Comparison of ENCODE assay signal across 11 cellular contexts in the genomic region with DNA sequence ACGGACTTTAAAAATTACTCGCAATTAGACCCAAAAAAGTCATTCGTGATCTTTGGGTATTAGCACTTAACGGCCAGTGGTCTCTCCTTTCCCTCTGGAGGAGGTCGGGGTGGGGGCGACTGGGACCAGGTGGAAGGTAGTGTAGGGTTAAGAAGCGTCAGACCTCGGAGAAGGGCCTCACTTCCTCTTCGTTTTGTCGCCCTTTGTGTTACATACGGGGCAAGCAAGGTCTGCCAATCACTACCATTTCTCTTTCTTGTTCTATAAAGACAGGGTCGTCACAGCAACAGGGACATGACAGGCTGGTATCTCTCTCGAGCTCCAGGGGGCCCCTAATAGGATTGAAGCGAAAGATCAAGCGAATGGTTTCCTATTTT.
DNase-seq lines count a peak whose midpoint lies in the region; ATAC-seq, FAIRE-seq and TF ChIP-seq lines count a peak whose summit lies in the region.
"Had no signal": no experiment of that assay in that cellular context is flagged by ENCODE, and none has a peak within 500 bp of the region (broad histone marks: within the 10 kb centered on the region; RNA-seq: fewer than 3 reads in every experiment).

No MANE protein-coding gene starts in this region.

- RAD21 ChIA-PET in GM12878 (lab: Charles Lee; ENCODE audit: unreplicated experiment): interaction anchor here (4.4 kb wide), 1 partner anchor 631 kb away, joined by 21 read pairs; no protein-coding TSS in a partner anchor

- SMC1A ChIA-PET in GM12878 (lab: Charles Lee; ENCODE audit: uncharacterized antibody, unreplicated experiment): no interaction called here

- H3K4me1 Mint-ChIP-seq in neural crest cell: peaks cover 41% of the 10 kb centered on the region

- TF ChIP-seq POLR2A in GM12878 (IDR thresholded peaks at IDR 0.05; ENCODE audit: low read depth, low read length): peak; percentile 48; the same call in 1 of the 2 replicates

- H3K4me2 ChIP-seq in GM12878 (ENCODE audit: control insufficient read depth, insufficient read depth): peak overlapping the region; percentile 96

- POLR2A ChIA-PET in GM12878 (lab: Charles Lee): interaction anchor here (1.7 kb wide), 1 partner anchor 24 kb away, joined by 3 read pairs; no protein-coding TSS in a partner anchor

- peak overlapping the region; percentile 96 for H3K27ac Mint-ChIP-seq in neural crest cell (ENCODE audit: unreplicated experiment)

- peak overlapping the region; percentile 87 for H3K9ac ChIP-seq in GM12878 (ENCODE audit: control insufficient read depth, insufficient read depth, low read length)

- FAIRE-seq in GM12878 (lab: Jason Lieb, UNC): no peak
- FAIRE-seq: islet of Langerhans, small intestine had no signal

- H3K36me3 Mint-ChIP-seq in neural crest cell (ENCODE audit: low read depth): no peaks in the 10 kb centered on the region

- TF ChIP-seq CTCF in GM12878 (IDR thresholded peaks at IDR 0.05 in 2 of 3, conservative IDR thresholded peaks at IDR 0.05 in 1 of 3; ENCODE audit: control insufficient read depth in 2 of 3, extremely low read depth in 1 of 3, insufficient read depth in 1 of 3, low read depth in 3 of 3, low read length in 3 of 3) (no peak), neural crest cell (conservative IDR thresholded peaks at IDR 0.05) (no peak)

- peak overlapping the region; percentile 71 for H3K4me3 ChIP-seq in GM12878

- in situ Hi-C loops in GM12878 (cut with MboI): loop anchor here (5.0 kb wide), 1 partner anchor 637 kb away; no protein-coding TSS in a partner anchor

- H3K9me3 Mint-ChIP-seq in neural crest cell: no peaks in the 10 kb centered on the region

- intact Hi-C loops in GM12878 (cut with micrococcal nuclease; ENCODE audit: unreplicated experiment): loop anchor here (5.0 kb wide), 2 partner anchors 147 to 178 kb away; no protein-coding TSS in a partner anchor

- no TSS peak for BruUV-seq in GM12878 (replicated peaks; lab: Mats Ljungman, UMichigan)

- no peaks in the 10 kb centered on the region for H3K36me3 ChIP-seq in GM12878 (ENCODE audit: control insufficient read depth in 2 of 2, insufficient read depth in 2 of 2, low read length in 1 of 2)

- CTCF ChIA-PET in GM12878 (lab: Yijun Ruan, JAX): interaction anchor here (0.9 to 4.4 kb wide), 5 partner anchors 9 to 636 kb away, joined by 3 to 47 read pairs (median 3); no protein-coding TSS in a partner anchor

- H3K4me3 Mint-ChIP-seq in neural crest cell: peak overlapping the region; percentile 95

- H3K27me3 Mint-ChIP-seq in neural crest cell (ENCODE audit: low read depth): peaks cover 87% of the 10 kb centered on the region

- DNase-seq in ELF-1 (ENCODE audit: low read depth, low spot score) (peak; percentile 41), GM12878 (ENCODE audit: low read depth, low spot score) (no peak), neural crest cell (ENCODE audit: low read depth, low spot score) (peak; percentile 29), D341Med (ENCODE audit: low spot score) (no peak), NCI-H2107 treated with DMSO at 0.1 percent for 48 hours (lab: John Stamatoyannopoulos, UW; ENCODE audit: unreplicated experiment) (no peak), NCI-H2196 treated with DMSO at 0.1 percent for 48 hours (lab: John Stamatoyannopoulos, UW; ENCODE audit: unreplicated experiment) (no peak)
- DNase-seq in stimulated activated CD4-positive, alpha-beta T cell treated with anti-CD3 and anti-CD28 coated beads, Interleukin-4, amount 100 ng/mL, for 4 hours: no peak
- DNase-seq: cerebellar nuclear complex had no signal

- H3K9me3 ChIP-seq in GM12878 (replicated peaks; ENCODE audit: control insufficient read depth, insufficient read depth, low read length): no peaks in the 10 kb centered on the region

- no peaks in the 10 kb centered on the region for H4K20me1 ChIP-seq in GM12878 (ENCODE audit: control insufficient read depth, insufficient read depth)

- peak overlapping the region; percentile 76 for H3K27ac ChIP-seq in GM12878 (ENCODE audit: control insufficient read depth, insufficient read depth)

- ATAC-seq in HG03175 (IDR thresholded peaks at IDR 0.05; ENCODE audit: unreplicated experiment): peak; percentile 16
- no peak for ATAC-seq in GM12878

- H2AFZ ChIP-seq in GM12878 (ENCODE audit: control insufficient read depth, low read depth, low read length): peak overlapping the region; percentile 90

- H3K4me1 ChIP-seq in GM12878 (ENCODE audit: control insufficient read depth, insufficient read depth, low read length): peaks cover 18% of the 10 kb centered on the region

- H3K27me3 ChIP-seq in GM12878 (replicated peaks in 1 of 2; ENCODE audit: control insufficient read depth in 2 of 2, insufficient read depth in 2 of 2, low read length in 1 of 2): no peaks in the 10 kb centered on the region

- TF ChIP-seq EP300 in GM12878 (IDR thresholded peaks at IDR 0.05; ENCODE audit: borderline replicate concordance in 1 of 2, control insufficient read depth in 1 of 2, low read depth in 2 of 2, low read length in 2 of 2): no peak

- no peaks in the 10 kb centered on the region for H3K79me2 ChIP-seq in GM12878 (ENCODE audit: control insufficient read depth, insufficient read depth, low read length)

- TF ChIP-seq RAD21 in GM12878 (IDR thresholded peaks at IDR 0.05; ENCODE audit: insufficient read depth, low read depth, low read length): no peak

- WGBS in GM12878 (ENCODE audit: insufficient coverage, insufficient replicate concordance, low lambda C conversion rate, missing lambda C conversion rate): 45% methylated on average over 15 of the region's 15 CpGs

TF ChIP-seq in GM12878, 131 proteins besides CTCF, POLR2A, EP300 and RAD21 (continues in another document):
- TF ChIP-seq ZZZ3 (IDR thresholded peaks at IDR 0.05; ENCODE audit: control insufficient read depth, insufficient read length, low read depth) (no peak), SPI1 (IDR thresholded peaks at IDR 0.05; ENCODE audit: borderline replicate concordance, insufficient read depth, low read depth, low read length) (peak; percentile 69; the same call in 1 of the 2 replicates), NBN (IDR thresholded peaks at IDR 0.05) (no peak), SUZ12 (IDR thresholded peaks at IDR 0.05; ENCODE audit: unreplicated experiment) (no peak), CBFB (IDR thresholded peaks at IDR 0.05; ENCODE audit: low read depth) (no peak), POLR2AphosphoS5 (IDR thresholded peaks at IDR 0.05; ENCODE audit: low read length) (no peak; the same call in 1 of the 2 replicates), CHD1 (IDR thresholded peaks at IDR 0.05; ENCODE audit: low read depth, low read length) (no peak), HCFC1 (IDR thresholded peaks at IDR 0.05; ENCODE audit: low read length) (no peak), RAD51 (IDR thresholded peaks at IDR 0.05) (no peak)
- TF ChIP-seq, protein P1, sequence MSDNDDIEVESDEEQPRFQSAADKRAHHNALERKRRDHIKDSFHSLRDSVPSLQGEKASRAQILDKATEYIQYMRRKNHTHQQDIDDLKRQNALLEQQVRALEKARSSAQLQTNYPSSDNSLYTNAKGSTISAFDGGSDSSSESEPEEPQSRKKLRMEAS (IDR thresholded peaks at IDR 0.05; ENCODE audit: low read depth, low read length): no peak
- TF ChIP-seq, protein P2, sequence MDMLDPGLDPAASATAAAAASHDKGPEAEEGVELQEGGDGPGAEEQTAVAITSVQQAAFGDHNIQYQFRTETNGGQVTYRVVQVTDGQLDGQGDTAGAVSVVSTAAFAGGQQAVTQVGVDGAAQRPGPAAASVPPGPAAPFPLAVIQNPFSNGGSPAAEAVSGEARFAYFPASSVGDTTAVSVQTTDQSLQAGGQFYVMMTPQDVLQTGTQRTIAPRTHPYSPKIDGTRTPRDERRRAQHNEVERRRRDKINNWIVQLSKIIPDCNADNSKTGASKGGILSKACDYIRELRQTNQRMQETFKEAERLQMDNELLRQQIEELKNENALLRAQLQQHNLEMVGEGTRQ (IDR thresholded peaks at IDR 0.05; ENCODE audit: borderline replicate concordance, low read depth, low read length): no peak
- TF ChIP-seq, protein P3, sequence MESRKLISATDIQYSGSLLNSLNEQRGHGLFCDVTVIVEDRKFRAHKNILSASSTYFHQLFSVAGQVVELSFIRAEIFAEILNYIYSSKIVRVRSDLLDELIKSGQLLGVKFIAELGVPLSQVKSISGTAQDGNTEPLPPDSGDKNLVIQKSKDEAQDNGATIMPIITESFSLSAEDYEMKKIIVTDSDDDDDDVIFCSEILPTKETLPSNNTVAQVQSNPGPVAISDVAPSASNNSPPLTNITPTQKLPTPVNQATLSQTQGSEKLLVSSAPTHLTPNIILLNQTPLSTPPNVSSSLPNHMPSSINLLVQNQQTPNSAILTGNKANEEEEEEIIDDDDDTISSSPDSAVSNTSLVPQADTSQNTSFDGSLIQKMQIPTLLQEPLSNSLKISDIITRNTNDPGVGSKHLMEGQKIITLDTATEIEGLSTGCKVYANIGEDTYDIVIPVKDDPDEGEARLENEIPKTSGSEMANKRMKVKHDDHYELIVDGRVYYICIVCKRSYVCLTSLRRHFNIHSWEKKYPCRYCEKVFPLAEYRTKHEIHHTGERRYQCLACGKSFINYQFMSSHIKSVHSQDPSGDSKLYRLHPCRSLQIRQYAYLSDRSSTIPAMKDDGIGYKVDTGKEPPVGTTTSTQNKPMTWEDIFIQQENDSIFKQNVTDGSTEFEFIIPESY (IDR thresholded peaks at IDR 0.05): no peak
- TF ChIP-seq, protein P4, sequence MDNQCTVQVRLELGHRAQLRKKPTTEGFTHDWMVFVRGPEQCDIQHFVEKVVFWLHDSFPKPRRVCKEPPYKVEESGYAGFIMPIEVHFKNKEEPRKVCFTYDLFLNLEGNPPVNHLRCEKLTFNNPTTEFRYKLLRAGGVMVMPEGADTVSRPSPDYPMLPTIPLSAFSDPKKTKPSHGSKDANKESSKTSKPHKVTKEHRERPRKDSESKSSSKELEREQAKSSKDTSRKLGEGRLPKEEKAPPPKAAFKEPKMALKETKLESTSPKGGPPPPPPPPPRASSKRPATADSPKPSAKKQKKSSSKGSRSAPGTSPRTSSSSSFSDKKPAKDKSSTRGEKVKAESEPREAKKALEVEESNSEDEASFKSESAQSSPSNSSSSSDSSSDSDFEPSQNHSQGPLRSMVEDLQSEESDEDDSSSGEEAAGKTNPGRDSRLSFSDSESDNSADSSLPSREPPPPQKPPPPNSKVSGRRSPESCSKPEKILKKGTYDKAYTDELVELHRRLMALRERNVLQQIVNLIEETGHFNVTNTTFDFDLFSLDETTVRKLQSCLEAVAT (IDR thresholded peaks at IDR 0.05): peak; percentile 58; the same call in 1 of the 2 replicates
- TF ChIP-seq, protein P5, sequence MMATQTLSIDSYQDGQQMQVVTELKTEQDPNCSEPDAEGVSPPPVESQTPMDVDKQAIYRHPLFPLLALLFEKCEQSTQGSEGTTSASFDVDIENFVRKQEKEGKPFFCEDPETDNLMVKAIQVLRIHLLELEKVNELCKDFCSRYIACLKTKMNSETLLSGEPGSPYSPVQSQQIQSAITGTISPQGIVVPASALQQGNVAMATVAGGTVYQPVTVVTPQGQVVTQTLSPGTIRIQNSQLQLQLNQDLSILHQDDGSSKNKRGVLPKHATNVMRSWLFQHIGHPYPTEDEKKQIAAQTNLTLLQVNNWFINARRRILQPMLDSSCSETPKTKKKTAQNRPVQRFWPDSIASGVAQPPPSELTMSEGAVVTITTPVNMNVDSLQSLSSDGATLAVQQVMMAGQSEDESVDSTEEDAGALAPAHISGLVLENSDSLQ (IDR thresholded peaks at IDR 0.05): peak; percentile 76

Comparison
In these comparisons a context has a peak if more than half of its experiments do, and no peak if none do; other contexts are left out.
1. DNase-seq: peak in ELF-1 (single experiment) and neural crest cell (single experiment); none in GM12878 (single experiment), D341Med (single experiment), stimulated activated CD4-positive, alpha-beta T cell treated with anti-CD3 and anti-CD28 coated beads, Interleukin-4, amount 100 ng/mL, for 4 hours (0 of 2), NCI-H2107 treated with DMSO at 0.1 percent for 48 hours (single experiment) and NCI-H2196 treated with DMSO at 0.1 percent for 48 hours (single experiment).